ENCODE assay signal across 8 cellular contexts in genomic region chr6:168865-169455, GRCh38.
DNase-seq lines count a peak whose midpoint lies in the region; ATAC-seq, FAIRE-seq and TF ChIP-seq lines count a peak whose summit lies in the region.

No MANE protein-coding gene starts in this region.

- BruUV-seq in HCT116 (replicated peaks; lab: Mats Ljungman, UMichigan) = no TSS peak
- no TSS peak for BruUV-seq in endothelial cell of umbilical vein (replicated peaks; lab: Mats Ljungman, UMichigan)

- no peaks in the 10 kb centered on the region for H3K9me2 ChIP-seq in HCT116 (ENCODE audit: insufficient read depth)

- ATAC-seq in HCT116 (peak; percentile 72), HG03354 (IDR thresholded peaks at IDR 0.05; ENCODE audit: poor library complexity, severe bottlenecking, unreplicated experiment) (no peak), GM18861 (IDR thresholded peaks at IDR 0.05; ENCODE audit: unreplicated experiment) (no peak)

- H3K4me1 Mint-ChIP-seq in neural crest cell = no peaks in the 10 kb centered on the region
- no peaks in the 10 kb centered on the region for H3K4me1 Mint-ChIP-seq in activated T-helper 1 cell treated with anti-CD3 and anti-CD28 coated beads, Interleukin-12 subunit alpha, Interleukin-12 subunit beta, Interleukin-2, Interleukin-4 antibody, amounts not matched to agents 30 ng/mL and 10 ng/mL and 1 ng/mL, durations not matched to agents 14 hours and 24 hours and 36 hours (ENCODE audit: low read depth)

- H3K27me3 ChIP-seq in BJ (ENCODE audit: control insufficient read depth, insufficient read depth, low read length) (no peaks in the 10 kb centered on the region), HCT116 (ENCODE audit: insufficient read depth, low read length) (no peaks in the 10 kb centered on the region), endothelial cell of umbilical vein (ENCODE audit: control insufficient read depth in 2 of 2, insufficient read depth in 2 of 2, low read length in 2 of 2) (no peaks in the 10 kb centered on the region)

- POLR2A ChIA-PET in BJ (lab: Charles Lee) = no interaction called here
- POLR2A ChIA-PET in HCT116 (lab: Charles Lee) = no interaction called here
- POLR2A ChIA-PET in endothelial cell of umbilical vein (lab: Charles Lee) = no interaction called here

- H3K79me2 ChIP-seq in HCT116 (ENCODE audit: insufficient read depth, low read length) (no peaks in the 10 kb centered on the region), endothelial cell of umbilical vein (ENCODE audit: control insufficient read depth, insufficient read depth, low read length) (no peaks in the 10 kb centered on the region)

- TF ChIP-seq CTCF in BJ (IDR thresholded peaks at IDR 0.05; ENCODE audit: insufficient read depth, low read depth, low read length) = peak; percentile 59
- TF ChIP-seq CTCF in HCT116 (IDR thresholded peaks at IDR 0.05 in 2 of 3, conservative IDR thresholded peaks at IDR 0.05 in 1 of 3; ENCODE audit: borderline replicate concordance in 1 of 3, insufficient read depth in 1 of 3, low read depth in 2 of 3, low read length in 2 of 3) = peak; percentile 45 to 73 (median 53); a peak in 4 of 6 replicates
- peak; percentile 38 to 46 for TF ChIP-seq CTCF in endothelial cell of umbilical vein (IDR thresholded peaks at IDR 0.05; ENCODE audit: extremely low read depth in 1 of 2, insufficient read depth in 1 of 2, low read depth in 1 of 2, low read length in 2 of 2)
- TF ChIP-seq CTCF in neural crest cell (conservative IDR thresholded peaks at IDR 0.05) = peak; percentile 78

- H2AFZ ChIP-seq in HCT116 (ENCODE audit: low read depth, low read length, poor library complexity, severe bottlenecking) (peak overlapping the region; percentile 29), endothelial cell of umbilical vein (ENCODE audit: low read depth, low read length) (no peak overlapping the region)

- intact Hi-C loops in HCT116 (cut with micrococcal nuclease) = no loop called here
- intact Hi-C loops in endothelial cell of umbilical vein (cut with micrococcal nuclease) = no loop called here
- intact Hi-C loops in activated T-helper 1 cell treated with anti-CD3 and anti-CD28 coated beads, Interleukin-12 subunit alpha, Interleukin-12 subunit beta, Interleukin-2, Interleukin-4 antibody, amounts not matched to agents 30 ng/mL and 10 ng/mL and 1 ng/mL, durations not matched to agents 14 hours and 24 hours and 36 hours (cut with micrococcal nuclease) = loop anchor here (1.0 kb wide), 1 partner anchor 15 kb away; no protein-coding TSS in a partner anchor

- H3K36me3 ChIP-seq in BJ (ENCODE audit: control insufficient read depth, insufficient read depth, low read length) (no peaks in the 10 kb centered on the region), HCT116 (ENCODE audit: control insufficient read depth in 1 of 2, insufficient read depth in 2 of 2, low read length in 2 of 2) (no peaks in the 10 kb centered on the region), endothelial cell of umbilical vein (ENCODE audit: control insufficient read depth in 2 of 2, extremely low read depth in 1 of 2, insufficient read depth in 2 of 2, low read length in 2 of 2) (no peaks in the 10 kb centered on the region)

- H4K20me1 ChIP-seq in HCT116 (ENCODE audit: insufficient read depth) = no peaks in the 10 kb centered on the region
- H4K20me1 ChIP-seq in endothelial cell of umbilical vein (replicated peaks; ENCODE audit: control insufficient read depth, extremely low read depth, insufficient read depth, low read length) = no peaks in the 10 kb centered on the region

- H3K4me3 Mint-ChIP-seq in neural crest cell = no peak overlapping the region
- no peak overlapping the region for H3K4me3 Mint-ChIP-seq in activated T-helper 1 cell treated with anti-CD3 and anti-CD28 coated beads, Interleukin-12 subunit alpha, Interleukin-12 subunit beta, Interleukin-2, Interleukin-4 antibody, amounts not matched to agents 30 ng/mL and 10 ng/mL and 1 ng/mL, durations not matched to agents 14 hours and 24 hours and 36 hours

- FAIRE-seq in endothelial cell of umbilical vein (lab: Jason Lieb, UNC) = peak; percentile 59

- no peaks in the 10 kb centered on the region for H3K9me3 ChIP-seq in HCT116 (ENCODE audit: control insufficient read depth in 1 of 2, insufficient read depth in 1 of 2, low read depth in 1 of 2, low read length in 2 of 2)
- no peaks in the 10 kb centered on the region for H3K9me3 ChIP-seq in endothelial cell of umbilical vein (replicated peaks; ENCODE audit: control insufficient read depth, insufficient read depth, low read length)

- no peak overlapping the region for H3K27ac Mint-ChIP-seq in neural crest cell (ENCODE audit: unreplicated experiment)
- H3K27ac Mint-ChIP-seq in activated T-helper 1 cell treated with anti-CD3 and anti-CD28 coated beads, Interleukin-12 subunit alpha, Interleukin-12 subunit beta, Interleukin-2, Interleukin-4 antibody, amounts not matched to agents 30 ng/mL and 10 ng/mL and 1 ng/mL, durations not matched to agents 14 hours and 24 hours and 36 hours = no peak overlapping the region

- peak; percentile 75 for TF ChIP-seq RAD21 in HCT116 (IDR thresholded peaks at IDR 0.05; ENCODE audit: low read depth)

- TF ChIP-seq POLR2A in HCT116 (IDR thresholded peaks at IDR 0.05; ENCODE audit: borderline replicate concordance, extremely low read depth, insufficient read depth, insufficient read length) (no peak), endothelial cell of umbilical vein (IDR thresholded peaks at IDR 0.05; ENCODE audit: low read depth, low read length) (no peak)

- H3K36me3 Mint-ChIP-seq in neural crest cell (ENCODE audit: low read depth) = no peaks in the 10 kb centered on the region
- H3K36me3 Mint-ChIP-seq in activated T-helper 1 cell treated with anti-CD3 and anti-CD28 coated beads, Interleukin-12 subunit alpha, Interleukin-12 subunit beta, Interleukin-2, Interleukin-4 antibody, amounts not matched to agents 30 ng/mL and 10 ng/mL and 1 ng/mL, durations not matched to agents 14 hours and 24 hours and 36 hours (ENCODE audit: low read depth) = no peaks in the 10 kb centered on the region

- no peaks in the 10 kb centered on the region for H3K9me1 ChIP-seq in endothelial cell of umbilical vein (replicated peaks; ENCODE audit: control insufficient read depth, extremely low read depth, insufficient read depth, low read length)

- H3K4me3 ChIP-seq in BJ (ENCODE audit: low read depth, low read length) (no peak overlapping the region), HCT116 (replicated peaks in 1 of 2; ENCODE audit: low read depth in 1 of 2, low read length in 2 of 2) (no peak overlapping the region), endothelial cell of umbilical vein (replicated peaks in 1 of 3; ENCODE audit: insufficient read depth in 1 of 3, low read depth in 1 of 3, low read length in 3 of 3) (no peak overlapping the region)

- peaks cover 61% of the 10 kb centered on the region for H3K27me3 Mint-ChIP-seq in neural crest cell (ENCODE audit: low read depth)
- peaks cover 17% of the 10 kb centered on the region for H3K27me3 Mint-ChIP-seq in activated T-helper 1 cell treated with anti-CD3 and anti-CD28 coated beads, Interleukin-12 subunit alpha, Interleukin-12 subunit beta, Interleukin-2, Interleukin-4 antibody, amounts not matched to agents 30 ng/mL and 10 ng/mL and 1 ng/mL, durations not matched to agents 14 hours and 24 hours and 36 hours (ENCODE audit: insufficient read depth)

- H3K9ac ChIP-seq in HCT116 (ENCODE audit: low read length) (no peak overlapping the region), endothelial cell of umbilical vein (replicated peaks; ENCODE audit: extremely low read depth, insufficient read depth, low read length) (no peak overlapping the region)

- H3K4me1 ChIP-seq in HCT116 (ENCODE audit: control insufficient read depth in 1 of 2, insufficient read depth in 2 of 2, low read length in 2 of 2) (no peaks in the 10 kb centered on the region), endothelial cell of umbilical vein (ENCODE audit: control insufficient read depth, extremely low read depth, insufficient read depth, low read length) (no peaks in the 10 kb centered on the region)

- dilution Hi-C loops in endothelial cell of umbilical vein (cut with MboI; ENCODE audit: extremely low pct_ligation_motif_present, low sequenced_read_pairs) = no loop called here

- H3K9me3 Mint-ChIP-seq in neural crest cell = no peaks in the 10 kb centered on the region
- H3K9me3 Mint-ChIP-seq in activated T-helper 1 cell treated with anti-CD3 and anti-CD28 coated beads, Interleukin-12 subunit alpha, Interleukin-12 subunit beta, Interleukin-2, Interleukin-4 antibody, amounts not matched to agents 30 ng/mL and 10 ng/mL and 1 ng/mL, durations not matched to agents 14 hours and 24 hours and 36 hours = peaks cover 9% of the 10 kb centered on the region

- CTCF ChIA-PET in BJ (lab: Yijun Ruan, JAX) = interaction anchor here (0.6 to 1.6 kb wide), 8 partner anchors 11 to 164 kb away, joined by 3 to 6 read pairs (median 4); no protein-coding TSS in a partner anchor
- CTCF ChIA-PET in HCT116 (lab: Charles Lee) = interaction anchor here (1.0 kb wide), 1 partner anchor 240 kb away, joined by 3 read pairs; no protein-coding TSS in a partner anchor
- CTCF ChIA-PET in endothelial cell of umbilical vein (lab: Charles Lee) = interaction anchor here (0.8 to 1.7 kb wide), 4 partner anchors 11 to 236 kb away, joined by 3 to 4 read pairs (median 4); no protein-coding TSS in a partner anchor

- DNase-seq in BJ (ENCODE audit: low read depth) (no peak), HCT116 (ENCODE audit: low read depth, low spot score) (peak; percentile 38), OCI-M2 (lab: John Stamatoyannopoulos, UW; ENCODE audit: unreplicated experiment) (peak; percentile 29), endothelial cell of umbilical vein (ENCODE audit: low read depth, low spot score) (peak; percentile 37), neural crest cell (ENCODE audit: low read depth, low spot score) (no peak)
- DNase-seq in activated T-helper 1 cell treated with anti-CD3 and anti-CD28 coated beads, Interleukin-12 subunit alpha, Interleukin-12 subunit beta, Interleukin-2, Interleukin-4 antibody, amounts not matched to agents 30 ng/mL and 10 ng/mL and 1 ng/mL, durations not matched to agents 14 hours and 24 hours and 36 hours (ENCODE audit: low spot score) = no peak

- RAD21 ChIA-PET in HCT116 (lab: Charles Lee; ENCODE audit: low non-redundant PET in 1 of 2, low total read pairs in 2 of 2, uncharacterized antibody in 2 of 2, unreplicated experiment in 2 of 2) = no interaction called here

- no peak overlapping the region for H3K4me2 ChIP-seq in HCT116 (ENCODE audit: low read length)
- no peak overlapping the region for H3K4me2 ChIP-seq in endothelial cell of umbilical vein (ENCODE audit: insufficient read depth, low read length)

- H3K27ac ChIP-seq in HCT116 (ENCODE audit: low read depth, low read length) (no peak overlapping the region), endothelial cell of umbilical vein (ENCODE audit: insufficient read depth, low read depth, low read length) (no peak overlapping the region)

TF ChIP-seq in endothelial cell of umbilical vein, 7 proteins besides CTCF, POLR2A, EP300 and RAD21 (continues in another document):
- TF ChIP-seq POLR2AphosphoS5 (IDR thresholded peaks at IDR 0.05; ENCODE audit: insufficient read depth, low read depth, low read length) (no peak), FOS (IDR thresholded peaks at IDR 0.05; ENCODE audit: borderline replicate concordance, insufficient read depth, low read length) (no peak), MYC (IDR thresholded peaks at IDR 0.05; ENCODE audit: low read depth, low read length) (no peak), EZH2 (IDR thresholded peaks at IDR 0.05; ENCODE audit: borderline replicate concordance, low read depth, low read length, severe bottlenecking) (no peak)

Comparison
In these comparisons a context has a peak if more than half of its experiments do, and no peak if none do; other contexts are left out.
1. DNase-seq: peak in HCT116 (single experiment), OCI-M2 (single experiment) and endothelial cell of umbilical vein (single experiment); none in BJ (single experiment), neural crest cell (single experiment) and activated T-helper 1 cell treated with anti-CD3 and anti-CD28 coated beads, Interleukin-12 subunit alpha, Interleukin-12 subunit beta, Interleukin-2, Interleukin-4 antibody, amounts not matched to agents 30 ng/mL and 10 ng/mL and 1 ng/mL, durations not matched to agents 14 hours and 24 hours and 36 hours (single experiment).
2. Peak in every context shown above with its lines, with median percentiles within 50 percentile points of each other: CTCF ChIP-seq.